In genomic region chr12:41882144-41882805, GRCh38 we compare ENCODE assay signal across 19 cellular contexts.
DNase-seq lines count a peak whose midpoint lies in the region; ATAC-seq and TF ChIP-seq lines count a peak whose summit lies in the region.
"Had no signal": no experiment of that assay in that cellular context is flagged by ENCODE, and none has a peak within 500 bp of the region (broad histone marks: within the 10 kb centered on the region; RNA-seq: fewer than 3 reads in every experiment).

No MANE protein-coding gene starts in this region.

- H3K27ac ChIP-seq in right cardiac atrium (ENCODE audit: low read length) (peak overlapping the region; percentile 16), neural progenitor cell (no peak overlapping the region)
- no peak overlapping the region for H3K27ac ChIP-seq in CD8-positive, alpha-beta memory T cell (ENCODE audit: low read depth, low read length)
- H3K27ac ChIP-seq: 22Rv1, A549, C4-2B had no signal

- no peak overlapping the region for H3K9ac ChIP-seq in neural progenitor cell

- in situ Hi-C loops in GM13977 (cut with MboI; ENCODE audit: low pct_unique_long_range_greater_than_20kb, low sequenced_read_pairs, unreplicated experiment), result no loop called here

- 45% methylated on average over 2 of the region's 2 CpGs for WGBS in right cardiac atrium

- H3K9me3 ChIP-seq in right cardiac atrium (ENCODE audit: control insufficient read depth, low read length) (no peaks in the 10 kb centered on the region), neural progenitor cell (ENCODE audit: low read depth) (no peaks in the 10 kb centered on the region)
- no peaks in the 10 kb centered on the region for H3K9me3 ChIP-seq in CD8-positive, alpha-beta memory T cell (ENCODE audit: low read length)
- H3K9me3 ChIP-seq: A549 had no signal

- H3K79me2 ChIP-seq in neural progenitor cell (ENCODE audit: low read depth), result no peaks in the 10 kb centered on the region

- no peaks in the 10 kb centered on the region for H3K36me3 ChIP-seq in neural progenitor cell
- H3K36me3 ChIP-seq in CD8-positive, alpha-beta memory T cell (ENCODE audit: insufficient read depth, low read length), result no peaks in the 10 kb centered on the region

- peak overlapping the region; percentile 47 for H3K4me3 Mint-ChIP-seq in neural progenitor cell
- H3K4me3 Mint-ChIP-seq in CD8-positive, alpha-beta memory T cell, result no peak overlapping the region
- H3K4me3 Mint-ChIP-seq: CD4-positive, alpha-beta T cell; HFFc6 had no signal

- H3K4me1 Mint-ChIP-seq in neural progenitor cell, result peaks cover 26% of the 10 kb centered on the region
- H3K4me1 Mint-ChIP-seq in CD8-positive, alpha-beta memory T cell, result no peaks in the 10 kb centered on the region

- H3K27me3 ChIP-seq in right cardiac atrium (ENCODE audit: control insufficient read depth, insufficient read depth), result no peaks in the 10 kb centered on the region
- H3K27me3 ChIP-seq in neural progenitor cell, result no peaks in the 10 kb centered on the region
- H3K27me3 ChIP-seq in CD8-positive, alpha-beta memory T cell (ENCODE audit: insufficient read depth, low read length, poor library complexity, severe bottlenecking), result no peaks in the 10 kb centered on the region

- peak in 1 of 3 donors; percentile 55 for DNase-seq in right cardiac atrium
- DNase-seq in cardiac septum (ENCODE audit: low spot score), result no peak
- DNase-seq in globus pallidus (ENCODE audit: low spot score), result peak; percentile 16
- no peak for DNase-seq in neural progenitor cell (ENCODE audit: low spot score)
- no peak for DNase-seq in stimulated activated CD4-positive, alpha-beta T cell treated with anti-CD3 and anti-CD28 coated beads, Interleukin-2, amount 100 ng/mL, for 48 hours
- DNase-seq in GM13977 (ENCODE audit: low spot score), result no peak
- no peak for DNase-seq in CD8-positive, alpha-beta memory T cell
- DNase-seq: AML-193; Calu3; CD4-positive, alpha-beta T cell; DMS79 treated with DMSO at 0.1 percent for 48 hours; GF-D8; GOT3; H7; HFFc6 had no signal

- H3F3A ChIP-seq in neural progenitor cell (ENCODE audit: low read depth), result peaks cover 17% of the 10 kb centered on the region

- H3K9me3 Mint-ChIP-seq in neural progenitor cell, result peaks cover 14% of the 10 kb centered on the region
- no peaks in the 10 kb centered on the region for H3K9me3 Mint-ChIP-seq in CD8-positive, alpha-beta memory T cell
- H3K9me3 Mint-ChIP-seq: CD4-positive, alpha-beta T cell had no signal

- H3K27me3 Mint-ChIP-seq in neural progenitor cell (ENCODE audit: insufficient read depth, low read depth), result no peaks in the 10 kb centered on the region
- H3K27me3 Mint-ChIP-seq in CD8-positive, alpha-beta memory T cell, result peaks cover 0 to 1% of the 10 kb centered on the region in 2 donors

- H3K4me2 ChIP-seq in neural progenitor cell, result no peak overlapping the region
- H3K4me2 ChIP-seq: A549 had no signal

- CTCF ChIA-PET in CD8-positive, alpha-beta memory T cell (lab: Charles Lee), result no interaction called here

- POLR2A ChIA-PET in CD8-positive, alpha-beta memory T cell (lab: Charles Lee), result no interaction called here

- intact Hi-C loops in right cardiac atrium (cut with DNase I) (no loop called here), cardiac septum (cut with DNase I) (no loop called here)

- H3K4me3 ChIP-seq in right cardiac atrium (ENCODE audit: low read length) (no peak overlapping the region), neural progenitor cell (no peak overlapping the region)
- H3K4me3 ChIP-seq in CD8-positive, alpha-beta memory T cell (ENCODE audit: low read length), result no peak overlapping the region
- H3K4me3 ChIP-seq: A549 had no signal

- peak overlapping the region; percentile 42 for H3K27ac Mint-ChIP-seq in neural progenitor cell
- H3K27ac Mint-ChIP-seq in CD8-positive, alpha-beta memory T cell, result no peak overlapping the region
- H3K27ac Mint-ChIP-seq: CD4-positive, alpha-beta T cell; HFFc6 had no signal

- H3K4me1 ChIP-seq in right cardiac atrium (ENCODE audit: control insufficient read depth, insufficient read depth, low read length) (no peaks in the 10 kb centered on the region), neural progenitor cell (peaks cover 9% of the 10 kb centered on the region)
- no peaks in the 10 kb centered on the region for H3K4me1 ChIP-seq in CD8-positive, alpha-beta memory T cell (ENCODE audit: insufficient read depth, low read length)
- H3K4me1 ChIP-seq: A549 had no signal

- peak in 1 of 2 donors; percentile 56 for ATAC-seq in right cardiac atrium
- ATAC-seq: A549, HCT116 had no signal

- no peak overlapping the region for H2AFZ ChIP-seq in neural progenitor cell (replicated peaks)

- H4K20me1 ChIP-seq in neural progenitor cell (ENCODE audit: low read depth), result no peaks in the 10 kb centered on the region

- TF ChIP-seq CTCF in neural progenitor cell (IDR thresholded peaks at IDR 0.05), result no peak
- no peak for TF ChIP-seq CTCF in GM13977 (IDR thresholded peaks at IDR 0.05; ENCODE audit: extremely low read depth, insufficient read depth, missing control alignments)

- peaks cover 3% of the 10 kb centered on the region for H3K36me3 Mint-ChIP-seq in neural progenitor cell
- no peaks in the 10 kb centered on the region for H3K36me3 Mint-ChIP-seq in CD8-positive, alpha-beta memory T cell
